In the genomic region with DNA sequence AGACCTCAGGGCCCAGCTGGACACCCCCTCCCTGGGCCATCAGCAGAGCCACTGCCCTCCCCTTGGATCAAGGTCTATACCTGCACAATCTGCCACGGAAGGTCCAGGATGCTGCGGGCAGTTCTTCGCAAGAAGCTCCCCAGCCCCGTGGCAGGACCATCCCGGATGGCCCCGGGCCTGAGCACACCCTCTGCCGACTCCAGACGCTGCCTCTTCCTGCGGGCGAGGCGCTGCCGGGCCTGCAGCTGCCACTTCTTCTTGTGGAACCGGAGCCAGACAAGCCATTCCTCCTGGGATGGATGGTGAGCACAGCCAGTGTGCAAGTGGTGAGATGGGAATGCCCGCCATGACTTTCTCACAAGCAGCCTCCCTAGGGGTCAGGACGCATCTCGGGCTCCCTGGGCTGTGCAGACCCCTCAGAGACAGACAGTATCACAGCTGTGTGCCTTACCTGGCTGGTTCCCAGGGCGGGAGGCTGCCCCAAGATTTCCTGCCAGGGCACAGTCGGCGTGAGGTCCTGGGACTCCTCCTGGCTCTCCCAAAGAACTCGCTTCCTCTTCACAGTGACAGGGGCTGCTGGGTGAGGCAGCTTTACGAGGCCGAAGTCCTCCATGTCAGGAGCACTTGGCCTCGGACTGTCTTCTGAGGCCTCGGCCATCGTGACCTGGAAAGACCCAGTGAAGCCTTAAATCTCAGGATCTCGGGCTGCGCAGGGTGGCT, we compare ENCODE assay signal across 27 cellular contexts. TPM values are rescaled to one million over a fixed set of nuclear protein-coding genes. Genes with fewer than 3 reads are reported as not detected.
DNase-seq lines count a peak whose midpoint lies in the region; ATAC-seq, FAIRE-seq and TF ChIP-seq lines count a peak whose summit lies in the region.
"Had no signal": no experiment of that assay in that cellular context is flagged by ENCODE, and none has a peak within 500 bp of the region (broad histone marks: within the 10 kb centered on the region; RNA-seq: fewer than 3 reads in every experiment).

No MANE protein-coding gene starts in this region.

- intact Hi-C loops in endothelial cell of umbilical vein (cut with micrococcal nuclease) (no loop called here), aorta (cut with DNase I) (no loop called here)
- intact Hi-C loops in CD4-positive, alpha-beta T cell (cut with DNase I, micrococcal nuclease): no loop called here

- no peak overlapping the region for H3K4me3 ChIP-seq in endothelial cell of umbilical vein (replicated peaks in 1 of 3; ENCODE audit: insufficient read depth in 1 of 3, low read depth in 1 of 3, low read length in 3 of 3)
- peak overlapping the region in 1 of 2 donors; percentile 40 for H3K4me3 ChIP-seq in mucosa of rectum (ENCODE audit: low read length in 2 of 2)
- no peak overlapping the region for H3K4me3 ChIP-seq in aorta (ENCODE audit: low read length in 2 of 2)
- no peak overlapping the region for H3K4me3 ChIP-seq in Peyer's patch
- H3K4me3 ChIP-seq: BLaER1, GM23248, SJSA1 had no signal

- H3K4me3 Mint-ChIP-seq in T-helper 17 cell: no peak overlapping the region
- no peak overlapping the region for H3K4me3 Mint-ChIP-seq in CD4-positive, alpha-beta T cell
- H3K4me3 Mint-ChIP-seq: CD4-positive, alpha-beta memory T cell; H9 had no signal

- no peak overlapping the region for H3K4me2 ChIP-seq in endothelial cell of umbilical vein (ENCODE audit: insufficient read depth, low read length)
- H3K4me2 ChIP-seq: BLaER1 had no signal

- no peak overlapping the region for H2AFZ ChIP-seq in endothelial cell of umbilical vein (ENCODE audit: low read depth, low read length)
- H2AFZ ChIP-seq: GM23248 had no signal

- no peaks in the 10 kb centered on the region for H3K27me3 ChIP-seq in endothelial cell of umbilical vein (ENCODE audit: control insufficient read depth in 2 of 2, insufficient read depth in 2 of 2, low read length in 2 of 2)
- H3K27me3 ChIP-seq in mucosa of rectum (ENCODE audit: control insufficient read depth in 2 of 2, insufficient read depth in 2 of 2, low read length in 2 of 2): no peaks in the 10 kb centered on the region
- no peaks in the 10 kb centered on the region for H3K27me3 ChIP-seq in aorta (ENCODE audit: control insufficient read depth in 1 of 2, insufficient read depth in 2 of 2, low read length in 1 of 2)
- H3K27me3 ChIP-seq in Peyer's patch: no peaks in the 10 kb centered on the region
- no peaks in the 10 kb centered on the region for H3K27me3 ChIP-seq in CD4-positive, alpha-beta T cell (ENCODE audit: control insufficient read depth, insufficient read depth, low read length)
- H3K27me3 ChIP-seq: BLaER1, SJSA1 had no signal

- TSS peak; percentile 32 for BruUV-seq in endothelial cell of umbilical vein (replicated peaks; lab: Mats Ljungman, UMichigan)

- dilution Hi-C loops in endothelial cell of umbilical vein (cut with MboI; ENCODE audit: extremely low pct_ligation_motif_present, low sequenced_read_pairs): no loop called here

- no peaks in the 10 kb centered on the region for H3K9me3 Mint-ChIP-seq in CD4-positive, alpha-beta T cell
- H3K9me3 Mint-ChIP-seq: H9 had no signal

- no peak for TF ChIP-seq POLR2A in endothelial cell of umbilical vein (IDR thresholded peaks at IDR 0.05; ENCODE audit: low read depth, low read length)
- no peak for TF ChIP-seq POLR2A in Peyer's patch (IDR thresholded peaks at IDR 0.05)

- H3K27ac ChIP-seq in endothelial cell of umbilical vein (ENCODE audit: insufficient read depth, low read depth, low read length) (no peak overlapping the region), mucosa of rectum (ENCODE audit: low read depth in 2 of 2, low read length in 2 of 2) (peak overlapping the region; percentile 67 to 68), aorta (ENCODE audit: low read depth in 1 of 2, low read length in 2 of 2) (no peak overlapping the region), Peyer's patch (no peak overlapping the region)
- no peak overlapping the region for H3K27ac ChIP-seq in CD4-positive, alpha-beta T cell (ENCODE audit: low read depth, low read length)
- H3K27ac ChIP-seq: BLaER1, GM23248, HL-60, SJSA1 had no signal

- H3K36me3 ChIP-seq in endothelial cell of umbilical vein (ENCODE audit: control insufficient read depth in 2 of 2, extremely low read depth in 1 of 2, insufficient read depth in 2 of 2, low read length in 2 of 2) (peaks cover 7 to 9% of the 10 kb centered on the region in 2 experiments), mucosa of rectum (ENCODE audit: control insufficient read depth in 2 of 2, insufficient read depth in 2 of 2, low read length in 2 of 2) (peaks cover 32 to 47% of the 10 kb centered on the region in 2 donors), aorta (ENCODE audit: control insufficient read depth in 1 of 2, insufficient read depth in 2 of 2, low read length in 1 of 2) (peaks cover 0 to 2% of the 10 kb centered on the region in 2 donors), Peyer's patch (peaks cover 0 to 74% (median 0%) of the 10 kb centered on the region in 3 donors)

- H3K4me1 ChIP-seq in endothelial cell of umbilical vein (ENCODE audit: control insufficient read depth, extremely low read depth, insufficient read depth, low read length) (peaks cover 2% of the 10 kb centered on the region), mucosa of rectum (ENCODE audit: control insufficient read depth in 2 of 2, insufficient read depth in 2 of 2, low read length in 2 of 2) (peaks cover 4 to 19% of the 10 kb centered on the region in 2 donors), aorta (ENCODE audit: control insufficient read depth in 1 of 2, insufficient read depth in 2 of 2, low read length in 2 of 2) (no peaks in the 10 kb centered on the region), Peyer's patch (no peaks in the 10 kb centered on the region)
- H3K4me1 ChIP-seq: BLaER1, Caco-2, SJSA1 had no signal

- H3K36me3 Mint-ChIP-seq in T-helper 17 cell (ENCODE audit: low read depth): peaks cover 2% of the 10 kb centered on the region
- H3K36me3 Mint-ChIP-seq in CD4-positive, alpha-beta T cell (ENCODE audit: low read depth): peaks cover 76% of the 10 kb centered on the region

- TF ChIP-seq CTCF in endothelial cell of umbilical vein (IDR thresholded peaks at IDR 0.05; ENCODE audit: extremely low read depth in 1 of 2, insufficient read depth in 1 of 2, low read depth in 1 of 2, low read length in 2 of 2) (no peak), Peyer's patch (IDR thresholded peaks at IDR 0.05) (no peak)
- TF ChIP-seq CTCF in CD4-positive, alpha-beta T cell (IDR thresholded peaks at IDR 0.05): no peak

- no peak for DNase-seq in T-helper 17 cell
- no peak for DNase-seq in endothelial cell of umbilical vein (ENCODE audit: low read depth, low spot score)
- peak in 1 of 2 donors; percentile 66 for DNase-seq in aorta
- no peak for DNase-seq in stimulated activated CD4-positive, alpha-beta T cell treated with anti-CD3 and anti-CD28 coated beads, Interleukin-15, amount 100 ng/mL, for 24 hours
- DNase-seq in Peyer's patch: no peak
- no peak for DNase-seq in CD4-positive, alpha-beta T cell
- DNase-seq: ACHN; Caco-2; CD4-positive, alpha-beta memory T cell; DMS 273 treated with DMSO at 0.1 percent for 48 hours; DND-41; GM23248; H9; MV-4-11; NCI-H1105 treated with DMSO at 0.1 percent for 48 hours; NCI-H1694; NCI-H2081 treated with DMSO at 0.1 percent for 48 hours; NCI-H2171 treated with DMSO at 0.1 percent for 48 hours; NCI-H524 treated with DMSO at 0.1 percent for 48 hours had no signal

- peak overlapping the region; percentile 16 for H3K27ac Mint-ChIP-seq in T-helper 17 cell
- H3K27ac Mint-ChIP-seq in CD4-positive, alpha-beta T cell: no peak overlapping the region
- H3K27ac Mint-ChIP-seq: CD4-positive, alpha-beta memory T cell had no signal

- H3K27me3 Mint-ChIP-seq in T-helper 17 cell: no peaks in the 10 kb centered on the region
- no peaks in the 10 kb centered on the region for H3K27me3 Mint-ChIP-seq in CD4-positive, alpha-beta T cell
- H3K27me3 Mint-ChIP-seq: CD4-positive, alpha-beta memory T cell had no signal

- no peaks in the 10 kb centered on the region for H4K20me1 ChIP-seq in endothelial cell of umbilical vein (replicated peaks; ENCODE audit: control insufficient read depth, extremely low read depth, insufficient read depth, low read length)

- no peaks in the 10 kb centered on the region for H3K79me2 ChIP-seq in endothelial cell of umbilical vein (ENCODE audit: control insufficient read depth, insufficient read depth, low read length)

- ATAC-seq in T-helper 17 cell (no peak), aorta (ENCODE audit: low FRiP score) (peak; percentile 26)
- ATAC-seq in CD4-positive, alpha-beta T cell (ENCODE audit: poor library complexity): no peak
- ATAC-seq: Right ventricle myocardium inferior had no signal

- CTCF ChIA-PET in endothelial cell of umbilical vein (lab: Charles Lee): interaction anchor here (1.2 to 3.6 kb wide), 2 partner anchors 11 to 33 kb away, joined by 3 to 22 read pairs; no protein-coding TSS in a partner anchor
- CTCF ChIA-PET in CD4-positive, alpha-beta T cell (lab: Charles Lee): no interaction called here

- no peak for FAIRE-seq in endothelial cell of umbilical vein (lab: Jason Lieb, UNC)
- FAIRE-seq: GM12892 had no signal

- H3K9me3 ChIP-seq in T-helper 17 cell (ENCODE audit: control insufficient read depth, low read length, poor library complexity, severe bottlenecking): no peaks in the 10 kb centered on the region
- no peaks in the 10 kb centered on the region for H3K9me3 ChIP-seq in endothelial cell of umbilical vein (replicated peaks; ENCODE audit: control insufficient read depth, insufficient read depth, low read length)
- H3K9me3 ChIP-seq in mucosa of rectum (ENCODE audit: control insufficient read depth in 2 of 2, low read length in 2 of 2): no peaks in the 10 kb centered on the region
- H3K9me3 ChIP-seq in aorta (ENCODE audit: control insufficient read depth, low read length): no peaks in the 10 kb centered on the region
- H3K9me3 ChIP-seq in Peyer's patch: no peaks in the 10 kb centered on the region
- H3K9me3 ChIP-seq in CD4-positive, alpha-beta T cell (ENCODE audit: control insufficient read depth, low read length): no peaks in the 10 kb centered on the region
- H3K9me3 ChIP-seq: BLaER1, Caco-2, SJSA1 had no signal

- peaks cover 3% of the 10 kb centered on the region for H3K4me1 Mint-ChIP-seq in T-helper 17 cell
- no peaks in the 10 kb centered on the region for H3K4me1 Mint-ChIP-seq in CD4-positive, alpha-beta T cell (ENCODE audit: low read depth)
- H3K4me1 Mint-ChIP-seq: CD4-positive, alpha-beta memory T cell; H9 had no signal

- H3K9ac ChIP-seq in endothelial cell of umbilical vein (replicated peaks; ENCODE audit: extremely low read depth, insufficient read depth, low read length) (no peak overlapping the region), mucosa of rectum (ENCODE audit: low read depth in 1 of 2, low read length in 2 of 2) (peak overlapping the region in 1 of 2 donors; percentile 19)
- H3K9ac ChIP-seq: BLaER1, GM23248 had no signal

- H3K9me1 ChIP-seq in endothelial cell of umbilical vein (replicated peaks; ENCODE audit: control insufficient read depth, extremely low read depth, insufficient read depth, low read length): no peaks in the 10 kb centered on the region

- 93 to 95% methylated on average over 27 of the region's 27 CpGs for WGBS in aorta, 2 donors

- POLR2A ChIA-PET in endothelial cell of umbilical vein (lab: Charles Lee): no interaction called here
- POLR2A ChIA-PET in CD4-positive, alpha-beta T cell (lab: Charles Lee): no interaction called here

RNA-seq across cellular contexts. Expression of a gene that starts 30.8 kb away (rescaled TPM):
- total RNA-seq in T-helper 17 cell (not detected), endothelial cell of umbilical vein (not detected in 2 replicates), aorta (under 1 TPM in 1 of 2 donors, not detected in 1; 0.27 TPM), Peyer's patch (1 to 10 TPM in 3 of 4 donors, not detected in 1; 3.8 to 4.7 (median 4.1) TPM)
- polyA plus RNA-seq in endothelial cell of umbilical vein (not detected in 2 replicates), aorta (not detected)
- polyA plus RNA-seq in endothelial cell of umbilical vein (2011; cell fraction: cytosol; rRNA removed): not detected in 2 replicates
- not detected in 2 replicates for polyA plus RNA-seq in endothelial cell of umbilical vein (2011; cell fraction: nucleus; rRNA removed)
- not detected in 2 replicates for polyA plus RNA-seq in endothelial cell of umbilical vein (2012)
- not detected in 2 replicates for polyA minus RNA-seq in endothelial cell of umbilical vein
- polyA minus RNA-seq in endothelial cell of umbilical vein (2011; cell fraction: cytosol; rRNA and poly(A)+ RNA removed): not detected
- not detected in 2 replicates for polyA minus RNA-seq in endothelial cell of umbilical vein (2011; cell fraction: nucleus; rRNA and poly(A)+ RNA removed)
- total RNA-seq in CD4-positive, alpha-beta T cell: not detected
- total RNA-seq: Caco-2; CD4-positive, alpha-beta memory T cell; GM23248; HT-29; OCI-LY7; Right ventricle myocardium inferior; SJSA1 had no signal
- polyA plus RNA-seq: CD4-positive, alpha-beta memory T cell; GM23248 had no signal

RNA-seq across cellular contexts. Expression of a gene that starts 37.8 kb away (rescaled TPM):
- total RNA-seq in T-helper 17 cell (10 to 100 TPM; 50.4 to 54.7 TPM), endothelial cell of umbilical vein (73.7 and 82.7 TPM in 2 replicates), aorta (10 to 100 TPM; 33.0 to 46.8 TPM), Peyer's patch (100 to 1,000 TPM in 2 of 4 donors, 10 to 100 TPM in 2; 58.3 to 198 (median 84.3) TPM)
- polyA plus RNA-seq in endothelial cell of umbilical vein (22.9 and 27.5 TPM in 2 replicates), aorta (10 to 100 TPM in 1 of 2 donors, 1 to 10 TPM in 1; 7.5 to 41.4 TPM)
- polyA plus RNA-seq in endothelial cell of umbilical vein (2011; cell fraction: cytosol; rRNA removed): 18.0 and 19.2 TPM in 2 replicates
- 231 and 237 TPM in 2 replicates for polyA plus RNA-seq in endothelial cell of umbilical vein (2011; cell fraction: nucleus; rRNA removed)
- 21.6 and 30.3 TPM in 2 replicates for polyA plus RNA-seq in endothelial cell of umbilical vein (2012)
- polyA minus RNA-seq in endothelial cell of umbilical vein: 74.4 and 100 TPM in 2 replicates
- 61.0 TPM for polyA minus RNA-seq in endothelial cell of umbilical vein (2011; cell fraction: cytosol; rRNA and poly(A)+ RNA removed)
- polyA minus RNA-seq in endothelial cell of umbilical vein (2011; cell fraction: nucleus; rRNA and poly(A)+ RNA removed): 130 and 135 TPM in 2 replicates
- 10 to 100 TPM; 41.8 to 46.1 TPM for total RNA-seq in CD4-positive, alpha-beta T cell

RNA-seq across cellular contexts. Expression of a gene that starts 38.0 kb away (rescaled TPM):
- total RNA-seq in T-helper 17 cell: 1 to 10 TPM; 3.0 to 3.1 TPM
- 21.1 and 24.0 TPM in 2 replicates for total RNA-seq in endothelial cell of umbilical vein
- polyA plus RNA-seq in endothelial cell of umbilical vein: 31.5 and 32.8 TPM in 2 replicates
- 29.0 and 31.3 TPM in 2 replicates for polyA plus RNA-seq in endothelial cell of umbilical vein (2011; cell fraction: cytosol; rRNA removed)
- 13.7 and 16.7 TPM in 2 replicates for polyA plus RNA-seq in endothelial cell of umbilical vein (2011; cell fraction: nucleus; rRNA removed)
- 11.4 and 14.6 TPM in 2 replicates for polyA plus RNA-seq in endothelial cell of umbilical vein (2012)
- polyA minus RNA-seq in endothelial cell of umbilical vein: 11.7 and 17.2 TPM in 2 replicates
- 16.0 TPM for polyA minus RNA-seq in endothelial cell of umbilical vein (2011; cell fraction: cytosol; rRNA and poly(A)+ RNA removed)
- 3.8 and 7.3 TPM in 2 replicates for polyA minus RNA-seq in endothelial cell of umbilical vein (2011; cell fraction: nucleus; rRNA and poly(A)+ RNA removed)
- 10 to 100 TPM; 13.0 to 16.3 TPM for total RNA-seq in aorta
- 10 to 100 TPM; 23.8 to 70.7 TPM for polyA plus RNA-seq in aorta
- total RNA-seq in Peyer's patch: 100 to 1,000 TPM in 2 of 4 donors, 10 to 100 TPM in 2; 19.8 to 157 (median 109) TPM
- total RNA-seq in CD4-positive, alpha-beta T cell: 1 to 10 TPM; 2.1 to 2.6 TPM

RNA-seq across cellular contexts. Expression of a gene that starts 39.0 kb away (rescaled TPM):
- not detected for total RNA-seq in T-helper 17 cell
- 1.2 TPM in 1 of 2 replicates, not detected in the other for total RNA-seq in endothelial cell of umbilical vein
- 1.1 and 1.5 TPM in 2 replicates for polyA plus RNA-seq in endothelial cell of umbilical vein
- polyA plus RNA-seq in endothelial cell of umbilical vein (2011; cell fraction: cytosol; rRNA removed): 0.28 and 0.49 TPM in 2 replicates
- 2.6 and 3.1 TPM in 2 replicates for polyA plus RNA-seq in endothelial cell of umbilical vein (2011; cell fraction: nucleus; rRNA removed)
- polyA plus RNA-seq in endothelial cell of umbilical vein (2012): 0.48 and 0.89 TPM in 2 replicates
- 0.36 and 0.95 TPM in 2 replicates for polyA minus RNA-seq in endothelial cell of umbilical vein
- not detected for polyA minus RNA-seq in endothelial cell of umbilical vein (2011; cell fraction: cytosol; rRNA and poly(A)+ RNA removed)
- polyA minus RNA-seq in endothelial cell of umbilical vein (2011; cell fraction: nucleus; rRNA and poly(A)+ RNA removed): not detected in 2 replicates
- 1 to 10 TPM in 1 of 2 donors, not detected in 1; 1.2 TPM for total RNA-seq in aorta
- under 1 TPM in 1 of 2 donors, not detected in 1; 0.59 TPM for polyA plus RNA-seq in aorta
- total RNA-seq in Peyer's patch: not detected
- not detected for total RNA-seq in CD4-positive, alpha-beta T cell
- total RNA-seq: Caco-2; CD4-positive, alpha-beta memory T cell; GM23248; H9; HT-29; OCI-LY7; Right ventricle myocardium inferior; SJSA1 had no signal
- polyA plus RNA-seq: CD4-positive, alpha-beta memory T cell; GM23248 had no signal

Comparison
In these comparisons a context has a peak if more than half of its experiments do, and no peak if none do; other contexts are left out.
1. H3K27ac ChIP-seq: peak in mucosa of rectum (2 of 2); none in endothelial cell of umbilical vein (single experiment), aorta (0 of 2), Peyer's patch (0 of 4) and CD4-positive, alpha-beta T cell (single experiment).